24 cellular contexts compared by ENCODE assay signal in the genomic region with DNA sequence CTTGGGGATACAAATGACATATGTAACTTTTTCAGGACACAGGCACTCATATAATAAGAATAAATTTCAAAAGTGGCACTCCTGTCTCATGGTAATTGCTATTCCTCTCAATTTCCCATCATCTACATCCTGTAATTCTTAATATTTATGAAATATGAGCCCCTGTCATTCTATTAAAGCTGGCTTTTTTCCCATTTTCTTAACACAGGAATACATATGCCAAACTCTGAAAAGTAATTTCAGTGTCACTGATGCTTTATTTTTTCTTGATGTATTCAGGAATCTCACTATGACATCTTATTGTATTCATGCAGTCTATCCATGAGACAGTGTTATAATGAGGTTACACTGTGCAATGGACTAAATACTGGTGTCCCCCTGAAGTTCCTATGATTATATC.
"Had no signal": no experiment of that assay in that cellular context is flagged by ENCODE, and none has a peak within 500 bp of the region (broad histone marks: within the 10 kb centered on the region; RNA-seq: fewer than 3 reads in every experiment).

No MANE protein-coding gene starts in this region.

- DNase-seq: stimulated activated CD4-positive, alpha-beta T cell treated with anti-CD3 and anti-CD28 coated beads, Interleukin-2, amount 100 ng/mL, for 48 hours; stimulated activated CD4-positive, alpha-beta T cell treated with anti-CD3 and anti-CD28 coated beads, Interleukin-4, amount 100 ng/mL, for 1 hour; stimulated activated CD4-positive, alpha-beta T cell treated with anti-CD3 and anti-CD28 coated beads, Interleukin-4, amount 100 ng/mL, for 24 hours; stimulated activated CD4-positive, alpha-beta T cell treated with anti-CD3 and anti-CD28 coated beads, Interleukin-4, amount 100 ng/mL, for 4 hours; stimulated activated CD8-positive, alpha-beta memory T cell treated with anti-CD3 and anti-CD28 coated beads, Interleukin-4, amount 100 ng/mL, for 48 hours; stimulated activated naive B cell treated with anti-CD40 and anti-IgM and Interleukin-4, amounts not matched to agents 10 μg/mL and 1 μg/mL and 100 μg/mL, for 72 hours; stimulated activated naive CD4-positive, alpha-beta T cell; stimulated activated naive CD4-positive, alpha-beta T cell treated with Interleukin-2 at 50 U/mL for 16 hours; stimulated activated naive CD8-positive, alpha-beta T cell treated with anti-CD3 and anti-CD28 coated beads, Interleukin-15, amount 100 ng/mL, for 72 hours; stimulated activated naive CD8-positive, alpha-beta T cell treated with anti-CD3 and anti-CD28 coated beads, Interleukin-15, Interleukin-2, amounts not matched to agents 100 U/mL and 50 U/mL, for 24 hours; stomach; substantia nigra; testis; thyroid gland; tibial artery; transverse colon; trophoblast cell; upper lobe of left lung; upper lobe of right lung; uterus had no signal

- H3K9me3 ChIP-seq: stomach, suprapubic skin, testis, thoracic aorta, thyroid gland, tibial artery, tibial nerve, transverse colon, upper lobe of left lung, upper lobe of right lung, uterus, vagina had no signal

- H3K36me3 ChIP-seq: stomach, suprapubic skin, thoracic aorta, thyroid gland, tibial artery, tibial nerve, transverse colon, upper lobe of left lung, upper lobe of right lung, uterus, vagina had no signal

- H3K27me3 ChIP-seq: stomach, suprapubic skin, testis, thyroid gland, tibial artery, tibial nerve, transverse colon, upper lobe of left lung, upper lobe of right lung, uterus, vagina had no signal

- H3K27ac ChIP-seq: stomach, suprapubic skin, testis, thoracic aorta, thyroid gland, tibial artery, tibial nerve, transverse colon, upper lobe of left lung, upper lobe of right lung, uterus, vagina had no signal

- H3K4me3 ChIP-seq: stomach, suprapubic skin, testis, thoracic aorta, thyroid gland, tibial artery, tibial nerve, transverse colon, upper lobe of left lung, upper lobe of right lung, uterus, vagina had no signal
